In genomic region chr19:18160792-18161690, GRCh38 we compare ENCODE assay signal across 8 cellular contexts. TPM values are rescaled to one million over a fixed set of nuclear protein-coding genes. Genes with fewer than 3 reads are reported as not detected.
A peak's percentile ranks its signal among the peaks of the same experiment; 100 is the strongest.
DNase-seq lines count a peak whose midpoint lies in the region; ATAC-seq and TF ChIP-seq lines count a peak whose summit lies in the region.

No MANE protein-coding gene starts in this region.

- peak; percentile 78 for TF ChIP-seq CTCF in chondrocyte (IDR thresholded peaks at IDR 0.05)
- TF ChIP-seq CTCF in left lung (IDR thresholded peaks at IDR 0.05) = peak; percentile 52 to 76

- peaks cover 25 to 32% of the 10 kb centered on the region in 2 donors for H3K4me1 ChIP-seq in left lung

- peaks cover 51% of the 10 kb centered on the region for H3K36me3 ChIP-seq in MG63
- H3K36me3 ChIP-seq in left lung = peaks cover 0 to 46% of the 10 kb centered on the region in 2 donors

- H3K27ac ChIP-seq in left lung = peak overlapping the region in 1 of 2 donors; percentile 41

- peak; percentile 66 for DNase-seq in EH (ENCODE audit: low read depth)
- DNase-seq in MG63 = peak; percentile 59
- DNase-seq in activated CD4-positive, CD25-positive, alpha-beta regulatory T cell treated with anti-CD3 and anti-CD28 coated beads, Interleukin-2, amount 50 U/mL, for 72 hours = peak; percentile 90
- DNase-seq in chondrocyte (ENCODE audit: low spot score) = no peak
- DNase-seq in left lung = peak; percentile 75 to 97
- peak; percentile 68 to 80 for DNase-seq in stimulated activated CD4-positive, alpha-beta T cell treated with anti-CD3 and anti-CD28 coated beads, Interleukin-4, amount 100 ng/mL, for 48 hours (ENCODE audit: low read depth in 2 of 2)

- H3K9me3 ChIP-seq in MG63 = no peaks in the 10 kb centered on the region
- H3K9me3 ChIP-seq in left lung = no peaks in the 10 kb centered on the region

- peak; percentile 77 for ATAC-seq in GM21529 (IDR thresholded peaks at IDR 0.05; ENCODE audit: unreplicated experiment)
- ATAC-seq in left lung = peak; percentile 86
- ATAC-seq in GM18858 (IDR thresholded peaks at IDR 0.05; ENCODE audit: unreplicated experiment) = no peak

- H3K9me3 Mint-ChIP-seq in chondrocyte (ENCODE audit: low read depth) = no peaks in the 10 kb centered on the region

- no peak overlapping the region for H3K27ac Mint-ChIP-seq in chondrocyte (ENCODE audit: unreplicated experiment)

- H3K27me3 ChIP-seq in MG63 (no peaks in the 10 kb centered on the region), left lung (no peaks in the 10 kb centered on the region)

- H3K4me3 ChIP-seq in MG63 = peak overlapping the region; percentile 21
- peak overlapping the region; percentile 19 to 33 for H3K4me3 ChIP-seq in left lung

- H3K27me3 Mint-ChIP-seq in chondrocyte (ENCODE audit: low read depth) = no peaks in the 10 kb centered on the region

- intact Hi-C loops in left lung (cut with DNase I) = no loop called here

- H3K4me3 Mint-ChIP-seq in chondrocyte (ENCODE audit: unreplicated experiment) = peak overlapping the region; percentile 42

- H3K4me1 Mint-ChIP-seq in chondrocyte (ENCODE audit: low read depth) = peaks cover 23% of the 10 kb centered on the region

- peaks cover 10% of the 10 kb centered on the region for H3K36me3 Mint-ChIP-seq in chondrocyte (ENCODE audit: low read depth)

RNA-seq across cellular contexts. Expression of gene PIK3R2, which starts 8.1 kb away (rescaled TPM):
- 4.2 and 13.2 TPM in 2 replicates for total RNA-seq in MG63 (2014; rRNA removed; shearing (Covaris generic); ENCODE audit: low replicate concordance)
- total RNA-seq in chondrocyte = 67.6 to 96.3 TPM (median 73.1 TPM) in 3 replicates
- total RNA-seq in left lung = 10 to 100 TPM; 34.1 to 35.3 TPM

RNA-seq across cellular contexts. Expression of gene IFI30, which starts 12.6 kb away (rescaled TPM):
- 1.0 TPM in 1 of 2 replicates, not detected in the other for total RNA-seq in MG63 (2014; rRNA removed; shearing (Covaris generic); ENCODE audit: low replicate concordance)
- 0.33 to 2.1 TPM (median 1.7 TPM) in 3 replicates for total RNA-seq in chondrocyte
- 100 to 1,000 TPM; 577 to 986 TPM for total RNA-seq in left lung

RNA-seq across cellular contexts. Expression of gene MPV17L2, which starts 32.0 kb away (rescaled TPM):
- 8.2 and 29.5 TPM in 2 replicates for total RNA-seq in MG63 (2014; rRNA removed; shearing (Covaris generic); ENCODE audit: low replicate concordance)
- total RNA-seq in chondrocyte (10.9 to 14.2 TPM (median 12.8 TPM) in 3 replicates), left lung (10 to 100 TPM; 10.3 to 14.8 TPM)

RNA-seq across cellular contexts. Expression of gene RAB3A, which starts 42.8 kb away (rescaled TPM):
- 0.99 TPM in 1 of 2 replicates, not detected in the other for total RNA-seq in MG63 (2014; rRNA removed; shearing (Covaris generic); ENCODE audit: low replicate concordance)
- total RNA-seq in chondrocyte = 3.4 to 6.1 TPM (median 3.8 TPM) in 3 replicates
- 1 to 10 TPM; 3.1 to 4.4 TPM for total RNA-seq in left lung

Comparison
In these comparisons a context has a peak if more than half of its experiments do, and no peak if none do; other contexts are left out.
1. RNA of gene IFI30, which starts 12.6 kb away (total RNA-seq): 577 to 986 TPM in left lung; 0.33 to 2.1 TPM in chondrocyte and 1.0 TPM in MG63; every median in the first group is over 100 times any median in the second.